ENCODE assay signal across 8 cellular contexts in the genomic region with DNA sequence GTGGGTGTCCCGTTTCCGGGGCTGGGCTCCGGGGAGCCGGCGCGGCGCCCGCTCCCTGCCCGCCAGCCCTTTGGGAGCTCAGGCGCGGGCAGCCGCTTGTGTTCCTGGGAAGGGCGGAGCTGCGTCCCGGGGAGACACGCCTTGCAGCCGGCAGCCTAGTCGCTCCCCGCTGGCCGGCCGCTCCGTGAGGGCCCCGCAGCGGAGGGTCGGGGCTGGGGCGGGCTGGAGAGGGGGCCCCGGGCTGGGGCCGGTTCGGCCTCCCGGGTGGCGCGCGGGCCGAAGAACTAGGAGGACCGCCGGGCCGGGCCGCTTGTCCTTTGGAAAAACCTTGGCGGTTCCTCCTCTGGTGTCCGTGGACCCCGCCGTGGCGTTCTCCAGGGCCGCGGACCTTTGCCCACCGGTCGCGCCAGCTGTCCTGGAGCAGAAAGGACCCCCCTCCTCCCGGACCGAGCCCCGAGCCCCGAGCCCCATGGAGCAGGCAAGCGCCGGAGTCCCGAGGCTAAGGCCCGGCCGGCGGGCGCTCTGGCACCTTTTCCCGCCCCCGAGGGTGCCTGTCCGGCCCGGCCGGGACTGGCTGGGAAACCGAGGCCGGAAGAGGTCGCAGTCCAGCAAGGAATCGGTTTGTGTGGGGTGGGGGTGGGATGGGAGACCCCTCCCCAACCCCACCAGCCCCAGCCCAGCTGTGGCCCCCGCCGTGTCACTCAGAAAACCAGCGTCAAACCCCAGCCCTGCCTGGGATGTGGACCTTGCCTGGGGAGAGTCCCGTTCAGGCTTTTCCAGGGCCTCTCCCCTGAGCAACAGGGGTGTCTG. TPM values are rescaled to one million over a fixed set of nuclear protein-coding genes. Genes with fewer than 3 reads are reported as not detected.
DNase-seq lines count a peak whose midpoint lies in the region; ATAC-seq and TF ChIP-seq lines count a peak whose summit lies in the region.

No MANE protein-coding gene starts in this region.

- ATAC-seq in HG03342 (IDR thresholded peaks at IDR 0.05; ENCODE audit: unreplicated experiment) (peak; percentile 37), gastroesophageal sphincter (peak; percentile 81), GM21423 (IDR thresholded peaks at IDR 0.05; ENCODE audit: unreplicated experiment) (no peak)

- no peaks in the 10 kb centered on the region for H3K36me3 Mint-ChIP-seq in osteocyte (ENCODE audit: unreplicated experiment)

- H3K27ac ChIP-seq in WERI-Rb-1 (peak overlapping the region; percentile 55), gastroesophageal sphincter (peak overlapping the region in 3 of 4 donors; percentile 48 to 72 (median 64))

- TF ChIP-seq CTCF in WERI-Rb-1 (IDR thresholded peaks at IDR 0.05; ENCODE audit: low read depth, low read length) (peak; percentile 17; the same call in 1 of the 2 replicates), gastroesophageal sphincter (IDR thresholded peaks at IDR 0.05) (peak in 1 of 4 experiments; percentile 15), osteocyte (IDR thresholded peaks at IDR 0.05) (peak; percentile 23)

- H3K27me3 ChIP-seq in WERI-Rb-1 (ENCODE audit: insufficient read depth, low read depth, severe bottlenecking) = no peaks in the 10 kb centered on the region
- peaks cover 35% of the 10 kb centered on the region for H3K27me3 ChIP-seq in gastroesophageal sphincter

- DNase-seq in NCI-H2107 (lab: John Stamatoyannopoulos, UW) = peak; percentile 34
- DNase-seq in NCI-H2107 treated with DMSO at 0.1 percent for 48 hours (lab: John Stamatoyannopoulos, UW; ENCODE audit: unreplicated experiment) = no peak
- DNase-seq in WERI-Rb-1 = peak; percentile 83
- peak; percentile 94 for DNase-seq in osteocyte (ENCODE audit: extremely low spot score, unreplicated experiment)
- no peak for DNase-seq in activated naive CD4-positive, alpha-beta T cell treated with Interleukin-2 at 50 U/mL for 16 hours

- no peaks in the 10 kb centered on the region for H3K36me3 ChIP-seq in WERI-Rb-1
- H3K36me3 ChIP-seq in gastroesophageal sphincter = no peaks in the 10 kb centered on the region

- H3K4me3 Mint-ChIP-seq in osteocyte (ENCODE audit: unreplicated experiment) = peak overlapping the region; percentile 66

- H3K4me1 Mint-ChIP-seq in osteocyte (ENCODE audit: unreplicated experiment) = peaks cover 7% of the 10 kb centered on the region

- H3K4me3 ChIP-seq in WERI-Rb-1 (ENCODE audit: low read depth, low read length) (peak overlapping the region; percentile 85), gastroesophageal sphincter (peak overlapping the region; percentile 8 to 56)

- no peak for TF ChIP-seq EP300 in gastroesophageal sphincter (IDR thresholded peaks at IDR 0.05)

- TF ChIP-seq POLR2A in gastroesophageal sphincter (IDR thresholded peaks at IDR 0.05) = no peak

- H3K9me3 Mint-ChIP-seq in osteocyte (ENCODE audit: unreplicated experiment) = no peaks in the 10 kb centered on the region

- H3K27me3 Mint-ChIP-seq in osteocyte (ENCODE audit: unreplicated experiment) = peaks cover 50% of the 10 kb centered on the region

- WGBS in gastroesophageal sphincter (ENCODE audit: low coverage in 1 of 2), 2 donors = no CpG with 5 or more reads among the region's 72 CpGs

- H3K4me1 ChIP-seq in gastroesophageal sphincter = peaks cover 0 to 23% (median 7%) of the 10 kb centered on the region in 3 donors

- H3K9me3 ChIP-seq in WERI-Rb-1 (ENCODE audit: severe bottlenecking) (no peaks in the 10 kb centered on the region), gastroesophageal sphincter (no peaks in the 10 kb centered on the region)

- H3K27ac Mint-ChIP-seq in osteocyte (ENCODE audit: unreplicated experiment) = no peak overlapping the region

RNA-seq across cellular contexts. Expression of gene TBC1D3B, which starts 6.8 kb away (rescaled TPM):
- 1 to 10 TPM; 1.7 to 9.2 (median 5.0) TPM for total RNA-seq in gastroesophageal sphincter
- 11.7 and 12.6 TPM in 2 replicates for total RNA-seq in osteocyte

RNA-seq across cellular contexts. Expression of gene CCL3L1, which starts 13.4 kb away (rescaled TPM):
- total RNA-seq in gastroesophageal sphincter (not detected), osteocyte (not detected in 2 replicates)

RNA-seq across cellular contexts. Expression of gene CCL4L2, which starts 27.7 kb away (rescaled TPM):
- total RNA-seq in gastroesophageal sphincter (under 1 TPM in 1 of 4 donors, not detected in 3; 0.69 TPM), osteocyte (not detected in 2 replicates)

Comparison
In these comparisons a context has a peak if more than half of its experiments do, and no peak if none do; other contexts are left out.
1. DNase-seq: peak in NCI-H2107 (single experiment), WERI-Rb-1 (single experiment) and osteocyte (single experiment); none in NCI-H2107 treated with DMSO at 0.1 percent for 48 hours (single experiment) and activated naive CD4-positive, alpha-beta T cell treated with Interleukin-2 at 50 U/mL for 16 hours (single experiment).